In genomic region chr3:64880926-64881325, GRCh38 we compare ENCODE assay signal across 22 cellular contexts.
"Had no signal": no experiment of that assay in that cellular context is flagged by ENCODE, and none has a peak within 500 bp of the region (broad histone marks: within the 10 kb centered on the region; RNA-seq: fewer than 3 reads in every experiment).

No MANE protein-coding gene starts in this region.

- H3K4me3 ChIP-seq: lung, tibial nerve, uterus had no signal

- H3K27ac ChIP-seq: brain microvascular endothelial cell, tibial nerve, uterus had no signal

- H3K4me1 ChIP-seq: uterus had no signal

- DNase-seq: activated CD4-positive, alpha-beta T cell treated with anti-CD3 and anti-CD28 coated beads for 48 hours; activated CD8-positive, alpha-beta T cell treated with anti-CD3 and anti-CD28 coated beads, Interleukin-2, amount 10 ng/mL, durations not matched to agents 7 days and 5 days; activated naive CD4-positive, alpha-beta T cell treated with anti-CD3 and anti-CD28 coated beads, Interleukin-2, amount 10 ng/mL, durations not matched to agents 7 days and 5 days; activated naive CD8-positive, alpha-beta T cell treated with anti-CD3 and anti-CD28 coated beads, Interleukin-2, amount 50 U/mL, for 24 hours; activated T-cell treated with anti-CD3 and anti-CD28 coated beads, Interleukin-2, amount 50 U/mL, for 24 hours; aorta; brain microvascular endothelial cell; central memory CD4-positive, alpha-beta T cell; head of caudate nucleus; posterior cingulate gyrus; retina; stimulated activated naive CD8-positive, alpha-beta T cell treated with anti-CD3 and anti-CD28 coated beads, Interleukin-15, Interleukin-2, amounts not matched to agents 100 U/mL and 50 U/mL, for 24 hours; uterus had no signal

- H3K9me3 ChIP-seq: tibial nerve, uterus had no signal

- H3K36me3 ChIP-seq: brain microvascular endothelial cell, uterus had no signal

- H3K27me3 ChIP-seq: brain microvascular endothelial cell, tibial nerve, uterus had no signal

- ATAC-seq: activated CD8-positive, alpha-beta T cell treated with anti-CD3 and anti-CD28 coated beads, Interleukin-2, amount 10 ng/mL, durations not matched to agents 7 days and 5 days; activated naive CD8-positive, alpha-beta T cell treated with anti-CD3 and anti-CD28 coated beads, Interleukin-2, amount 50 U/mL, for 24 hours; left lobe of liver; stimulated activated naive CD8-positive, alpha-beta T cell treated with anti-CD3 and anti-CD28 coated beads, Interleukin-15, Interleukin-2, amounts not matched to agents 100 U/mL and 50 U/mL, for 24 hours; WTC11 had no signal

- FAIRE-seq: colon, endometrium, frontal cortex, keratinocyte, TTC549 had no signal
